In genomic region chr5:61339764-61340163, GRCh38 we compare ENCODE assay signal across 1 cellular context.
TF ChIP-seq lines count a peak whose summit lies in the region.

No MANE protein-coding gene starts in this region.

TF ChIP-seq in A549, 52 proteins besides CTCF, POLR2A, EP300 and RAD21 (continued from another document):
- TF ChIP-seq, protein P1, sequence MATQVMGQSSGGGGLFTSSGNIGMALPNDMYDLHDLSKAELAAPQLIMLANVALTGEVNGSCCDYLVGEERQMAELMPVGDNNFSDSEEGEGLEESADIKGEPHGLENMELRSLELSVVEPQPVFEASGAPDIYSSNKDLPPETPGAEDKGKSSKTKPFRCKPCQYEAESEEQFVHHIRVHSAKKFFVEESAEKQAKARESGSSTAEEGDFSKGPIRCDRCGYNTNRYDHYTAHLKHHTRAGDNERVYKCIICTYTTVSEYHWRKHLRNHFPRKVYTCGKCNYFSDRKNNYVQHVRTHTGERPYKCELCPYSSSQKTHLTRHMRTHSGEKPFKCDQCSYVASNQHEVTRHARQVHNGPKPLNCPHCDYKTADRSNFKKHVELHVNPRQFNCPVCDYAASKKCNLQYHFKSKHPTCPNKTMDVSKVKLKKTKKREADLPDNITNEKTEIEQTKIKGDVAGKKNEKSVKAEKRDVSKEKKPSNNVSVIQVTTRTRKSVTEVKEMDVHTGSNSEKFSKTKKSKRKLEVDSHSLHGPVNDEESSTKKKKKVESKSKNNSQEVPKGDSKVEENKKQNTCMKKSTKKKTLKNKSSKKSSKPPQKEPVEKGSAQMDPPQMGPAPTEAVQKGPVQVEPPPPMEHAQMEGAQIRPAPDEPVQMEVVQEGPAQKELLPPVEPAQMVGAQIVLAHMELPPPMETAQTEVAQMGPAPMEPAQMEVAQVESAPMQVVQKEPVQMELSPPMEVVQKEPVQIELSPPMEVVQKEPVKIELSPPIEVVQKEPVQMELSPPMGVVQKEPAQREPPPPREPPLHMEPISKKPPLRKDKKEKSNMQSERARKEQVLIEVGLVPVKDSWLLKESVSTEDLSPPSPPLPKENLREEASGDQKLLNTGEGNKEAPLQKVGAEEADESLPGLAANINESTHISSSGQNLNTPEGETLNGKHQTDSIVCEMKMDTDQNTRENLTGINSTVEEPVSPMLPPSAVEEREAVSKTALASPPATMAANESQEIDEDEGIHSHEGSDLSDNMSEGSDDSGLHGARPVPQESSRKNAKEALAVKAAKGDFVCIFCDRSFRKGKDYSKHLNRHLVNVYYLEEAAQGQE (IDR thresholded peaks at IDR 0.05), result no peak
- TF ChIP-seq RARB (CRISPR knock-in tag; IDR thresholded peaks at IDR 0.05), result no peak
- TF ChIP-seq MAZ (IDR thresholded peaks at IDR 0.05; ENCODE audit: borderline replicate concordance, low read depth, low read length), result no peak
- TF ChIP-seq KDM5A (IDR thresholded peaks at IDR 0.05), result no peak
- TF ChIP-seq BCL3 (IDR thresholded peaks at IDR 0.05), result no peak
- no peak for TF ChIP-seq ZFP36 (IDR thresholded peaks at IDR 0.05; ENCODE audit: borderline replicate concordance, partially characterized antibody)
